ENCODE assay signal across 1 cellular context in the genomic region with DNA sequence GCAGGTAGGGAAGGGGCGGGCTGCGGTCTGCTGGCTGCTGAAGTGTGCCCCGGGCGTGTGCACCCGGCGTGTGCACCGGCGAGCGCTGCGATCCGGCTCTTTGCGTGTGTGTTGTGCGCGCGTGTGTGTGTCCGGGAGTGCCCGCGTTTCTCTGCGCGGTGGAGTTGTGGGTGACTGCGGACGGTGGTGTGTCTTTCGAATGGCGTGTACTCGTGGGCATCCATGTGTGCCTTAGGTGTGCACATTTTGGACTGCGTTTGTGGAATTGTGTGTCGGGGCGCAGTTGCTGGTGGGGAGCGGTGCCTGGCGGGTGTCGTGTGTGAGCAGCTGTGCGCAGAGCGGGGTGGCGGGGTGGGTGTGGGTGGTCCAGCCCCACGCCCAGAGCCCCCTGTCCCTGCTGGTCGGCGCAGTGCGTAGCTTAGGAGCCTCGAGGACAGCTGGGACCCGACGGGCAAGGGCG.
TF ChIP-seq lines count a peak whose summit lies in the region.

No MANE protein-coding gene starts in this region.

TF ChIP-seq in K562, 482 proteins besides CTCF, POLR2A, EP300 and RAD21 (continued from another document and continues in another):
- TF ChIP-seq BCLAF1 (IDR thresholded peaks at IDR 0.05; ENCODE audit: borderline replicate concordance in 1 of 2, control insufficient read depth in 1 of 2, low read depth in 2 of 2, low read length in 1 of 2) (no peak), HMG20A (CRISPR knock-in tag; conservative IDR thresholded peaks at IDR 0.05) (no peak), TRIM24 (IDR thresholded peaks at IDR 0.05) (no peak), ATF1 (CRISPR knock-in tag; IDR thresholded peaks at IDR 0.05) (no peak), ATF1 (tag; IDR thresholded peaks at IDR 0.05) (0 out of 2 replicates have a peak, but pooled peaks have one; percentile 18), MAX (CRISPR knock-in tag; IDR thresholded peaks at IDR 0.05) (peak; percentile 63), RBBP5 (IDR thresholded peaks at IDR 0.05; ENCODE audit: borderline replicate concordance, insufficient read depth, low read length, poor library complexity, severe bottlenecking) (peak; percentile 82), NELFE (IDR thresholded peaks at IDR 0.05; ENCODE audit: insufficient read depth, insufficient read length) (no peak), ZNF121 (CRISPR knock-in tag; conservative IDR thresholded peaks at IDR 0.05) (no peak), HDAC2 (IDR thresholded peaks at IDR 0.05) (no peak; the same call in 1 of the 2 replicates), KLF6 (CRISPR knock-in tag; IDR thresholded peaks at IDR 0.05; ENCODE audit: borderline replicate concordance) (no peak), CAMTA2 (CRISPR knock-in tag; conservative IDR thresholded peaks at IDR 0.05) (no peak), TFAP4 (CRISPR knock-in tag; IDR thresholded peaks at IDR 0.05; ENCODE audit: borderline replicate concordance) (peak; percentile 79; the same call in 1 of the 2 replicates), ZSCAN29 (IDR thresholded peaks at IDR 0.05) (no peak), TAF7 (tag; IDR thresholded peaks at IDR 0.05) (no peak), STAT5A (IDR thresholded peaks at IDR 0.05; ENCODE audit: borderline replicate concordance, low read length) (no peak), FOXA1 (IDR thresholded peaks at IDR 0.05; ENCODE audit: borderline replicate concordance) (no peak), ZNF134 (CRISPR knock-in tag; conservative IDR thresholded peaks at IDR 0.05) (no peak), CHCHD3 (CRISPR knock-in tag; IDR thresholded peaks at IDR 0.05) (no peak), NFXL1 (CRISPR knock-in tag; IDR thresholded peaks at IDR 0.05) (no peak), ARID3A (IDR thresholded peaks at IDR 0.05; ENCODE audit: borderline replicate concordance, low read depth, low read length) (no peak), NKRF (IDR thresholded peaks at IDR 0.05; ENCODE audit: borderline replicate concordance) (peak; percentile 57; the same call in 1 of the 2 replicates), ZEB2 (IDR thresholded peaks at IDR 0.05) (no peak), MCM5 (IDR thresholded peaks at IDR 0.05; ENCODE audit: low read depth) (no peak), CREB5 (CRISPR knock-in tag; IDR thresholded peaks at IDR 0.05) (no peak), GATAD2B (IDR thresholded peaks at IDR 0.05; ENCODE audit: borderline replicate concordance) (no peak), SMAD2 (IDR thresholded peaks at IDR 0.05; ENCODE audit: low read depth, low read length) (no peak)
- TF ChIP-seq, protein P1, sequence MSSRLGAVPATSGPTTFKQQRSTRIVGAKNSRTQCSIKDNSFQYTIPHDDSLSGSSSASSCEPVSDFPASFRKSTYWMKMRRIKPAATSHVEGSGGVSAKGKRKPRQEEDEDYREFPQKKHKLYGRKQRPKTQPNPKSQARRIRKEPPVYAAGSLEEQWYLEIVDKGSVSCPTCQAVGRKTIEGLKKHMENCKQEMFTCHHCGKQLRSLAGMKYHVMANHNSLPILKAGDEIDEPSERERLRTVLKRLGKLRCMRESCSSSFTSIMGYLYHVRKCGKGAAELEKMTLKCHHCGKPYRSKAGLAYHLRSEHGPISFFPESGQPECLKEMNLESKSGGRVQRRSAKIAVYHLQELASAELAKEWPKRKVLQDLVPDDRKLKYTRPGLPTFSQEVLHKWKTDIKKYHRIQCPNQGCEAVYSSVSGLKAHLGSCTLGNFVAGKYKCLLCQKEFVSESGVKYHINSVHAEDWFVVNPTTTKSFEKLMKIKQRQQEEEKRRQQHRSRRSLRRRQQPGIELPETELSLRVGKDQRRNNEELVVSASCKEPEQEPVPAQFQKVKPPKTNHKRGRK (tag; IDR thresholded peaks at IDR 0.05) = no peak
- TF ChIP-seq, protein P2, sequence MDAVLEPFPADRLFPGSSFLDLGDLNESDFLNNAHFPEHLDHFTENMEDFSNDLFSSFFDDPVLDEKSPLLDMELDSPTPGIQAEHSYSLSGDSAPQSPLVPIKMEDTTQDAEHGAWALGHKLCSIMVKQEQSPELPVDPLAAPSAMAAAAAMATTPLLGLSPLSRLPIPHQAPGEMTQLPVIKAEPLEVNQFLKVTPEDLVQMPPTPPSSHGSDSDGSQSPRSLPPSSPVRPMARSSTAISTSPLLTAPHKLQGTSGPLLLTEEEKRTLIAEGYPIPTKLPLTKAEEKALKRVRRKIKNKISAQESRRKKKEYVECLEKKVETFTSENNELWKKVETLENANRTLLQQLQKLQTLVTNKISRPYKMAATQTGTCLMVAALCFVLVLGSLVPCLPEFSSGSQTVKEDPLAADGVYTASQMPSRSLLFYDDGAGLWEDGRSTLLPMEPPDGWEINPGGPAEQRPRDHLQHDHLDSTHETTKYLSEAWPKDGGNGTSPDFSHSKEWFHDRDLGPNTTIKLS (IDR thresholded peaks at IDR 0.05; ENCODE audit: borderline replicate concordance, low read depth) = no peak
- TF ChIP-seq, protein P3, sequence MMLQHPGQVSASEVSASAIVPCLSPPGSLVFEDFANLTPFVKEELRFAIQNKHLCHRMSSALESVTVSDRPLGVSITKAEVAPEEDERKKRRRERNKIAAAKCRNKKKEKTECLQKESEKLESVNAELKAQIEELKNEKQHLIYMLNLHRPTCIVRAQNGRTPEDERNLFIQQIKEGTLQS (IDR thresholded peaks at IDR 0.05) = no peak
- TF ChIP-seq, protein P3 (CRISPR knock-in tag; conservative IDR thresholded peaks at IDR 0.05) = no peak
- TF ChIP-seq, protein P4, sequence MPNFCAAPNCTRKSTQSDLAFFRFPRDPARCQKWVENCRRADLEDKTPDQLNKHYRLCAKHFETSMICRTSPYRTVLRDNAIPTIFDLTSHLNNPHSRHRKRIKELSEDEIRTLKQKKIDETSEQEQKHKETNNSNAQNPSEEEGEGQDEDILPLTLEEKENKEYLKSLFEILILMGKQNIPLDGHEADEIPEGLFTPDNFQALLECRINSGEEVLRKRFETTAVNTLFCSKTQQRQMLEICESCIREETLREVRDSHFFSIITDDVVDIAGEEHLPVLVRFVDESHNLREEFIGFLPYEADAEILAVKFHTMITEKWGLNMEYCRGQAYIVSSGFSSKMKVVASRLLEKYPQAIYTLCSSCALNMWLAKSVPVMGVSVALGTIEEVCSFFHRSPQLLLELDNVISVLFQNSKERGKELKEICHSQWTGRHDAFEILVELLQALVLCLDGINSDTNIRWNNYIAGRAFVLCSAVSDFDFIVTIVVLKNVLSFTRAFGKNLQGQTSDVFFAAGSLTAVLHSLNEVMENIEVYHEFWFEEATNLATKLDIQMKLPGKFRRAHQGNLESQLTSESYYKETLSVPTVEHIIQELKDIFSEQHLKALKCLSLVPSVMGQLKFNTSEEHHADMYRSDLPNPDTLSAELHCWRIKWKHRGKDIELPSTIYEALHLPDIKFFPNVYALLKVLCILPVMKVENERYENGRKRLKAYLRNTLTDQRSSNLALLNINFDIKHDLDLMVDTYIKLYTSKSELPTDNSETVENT (CRISPR knock-in tag; IDR thresholded peaks at IDR 0.05) = no peak
- TF ChIP-seq, protein P5, sequence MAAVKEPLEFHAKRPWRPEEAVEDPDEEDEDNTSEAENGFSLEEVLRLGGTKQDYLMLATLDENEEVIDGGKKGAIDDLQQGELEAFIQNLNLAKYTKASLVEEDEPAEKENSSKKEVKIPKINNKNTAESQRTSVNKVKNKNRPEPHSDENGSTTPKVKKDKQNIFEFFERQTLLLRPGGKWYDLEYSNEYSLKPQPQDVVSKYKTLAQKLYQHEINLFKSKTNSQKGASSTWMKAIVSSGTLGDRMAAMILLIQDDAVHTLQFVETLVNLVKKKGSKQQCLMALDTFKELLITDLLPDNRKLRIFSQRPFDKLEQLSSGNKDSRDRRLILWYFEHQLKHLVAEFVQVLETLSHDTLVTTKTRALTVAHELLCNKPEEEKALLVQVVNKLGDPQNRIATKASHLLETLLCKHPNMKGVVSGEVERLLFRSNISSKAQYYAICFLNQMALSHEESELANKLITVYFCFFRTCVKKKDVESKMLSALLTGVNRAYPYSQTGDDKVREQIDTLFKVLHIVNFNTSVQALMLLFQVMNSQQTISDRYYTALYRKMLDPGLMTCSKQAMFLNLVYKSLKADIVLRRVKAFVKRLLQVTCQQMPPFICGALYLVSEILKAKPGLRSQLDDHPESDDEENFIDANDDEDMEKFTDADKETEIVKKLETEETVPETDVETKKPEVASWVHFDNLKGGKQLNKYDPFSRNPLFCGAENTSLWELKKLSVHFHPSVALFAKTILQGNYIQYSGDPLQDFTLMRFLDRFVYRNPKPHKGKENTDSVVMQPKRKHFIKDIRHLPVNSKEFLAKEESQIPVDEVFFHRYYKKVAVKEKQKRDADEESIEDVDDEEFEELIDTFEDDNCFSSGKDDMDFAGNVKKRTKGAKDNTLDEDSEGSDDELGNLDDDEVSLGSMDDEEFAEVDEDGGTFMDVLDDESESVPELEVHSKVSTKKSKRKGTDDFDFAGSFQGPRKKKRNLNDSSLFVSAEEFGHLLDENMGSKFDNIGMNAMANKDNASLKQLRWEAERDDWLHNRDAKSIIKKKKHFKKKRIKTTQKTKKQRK (IDR thresholded peaks at IDR 0.05; ENCODE audit: borderline replicate concordance, low read depth, low read length) = no peak
- TF ChIP-seq, protein P6, sequence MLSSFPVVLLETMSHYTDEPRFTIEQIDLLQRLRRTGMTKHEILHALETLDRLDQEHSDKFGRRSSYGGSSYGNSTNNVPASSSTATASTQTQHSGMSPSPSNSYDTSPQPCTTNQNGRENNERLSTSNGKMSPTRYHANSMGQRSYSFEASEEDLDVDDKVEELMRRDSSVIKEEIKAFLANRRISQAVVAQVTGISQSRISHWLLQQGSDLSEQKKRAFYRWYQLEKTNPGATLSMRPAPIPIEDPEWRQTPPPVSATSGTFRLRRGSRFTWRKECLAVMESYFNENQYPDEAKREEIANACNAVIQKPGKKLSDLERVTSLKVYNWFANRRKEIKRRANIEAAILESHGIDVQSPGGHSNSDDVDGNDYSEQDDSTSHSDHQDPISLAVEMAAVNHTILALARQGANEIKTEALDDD (IDR thresholded peaks at IDR 0.05) = no peak
